18 cellular contexts compared by ENCODE assay signal in genomic region chr11:100353083-100353482, GRCh38.
DNase-seq lines count a peak whose midpoint lies in the region; FAIRE-seq and TF ChIP-seq lines count a peak whose summit lies in the region.
"Had no signal": no experiment of that assay in that cellular context is flagged by ENCODE, and none has a peak within 500 bp of the region (broad histone marks: within the 10 kb centered on the region; RNA-seq: fewer than 3 reads in every experiment).

No MANE protein-coding gene starts in this region.

- H3K27me3 ChIP-seq in MM.1S (replicated peaks; ENCODE audit: insufficient read depth, low read length): no peaks in the 10 kb centered on the region
- H3K27me3 ChIP-seq in bronchial epithelial cell (ENCODE audit: control insufficient read depth, insufficient read depth, low read length): no peaks in the 10 kb centered on the region
- H3K27me3 ChIP-seq in keratinocyte (ENCODE audit: control insufficient read depth, extremely low read depth, insufficient read depth, low read length): no peaks in the 10 kb centered on the region
- no peaks in the 10 kb centered on the region for H3K27me3 ChIP-seq in colonic mucosa
- H3K27me3 ChIP-seq: BLaER1 had no signal

- no peak overlapping the region for H2AFZ ChIP-seq in MM.1S (ENCODE audit: low read length)
- peak overlapping the region; percentile 1 for H2AFZ ChIP-seq in keratinocyte (ENCODE audit: control insufficient read depth, low read length)

- H4K20me1 ChIP-seq in MM.1S (ENCODE audit: insufficient read depth, low read length): no peaks in the 10 kb centered on the region
- H4K20me1 ChIP-seq in keratinocyte (ENCODE audit: control insufficient read depth, extremely low read depth, insufficient read depth, low read length): no peaks in the 10 kb centered on the region
- H4K20me1 ChIP-seq: BLaER1 had no signal

- no peaks in the 10 kb centered on the region for H3K27me3 Mint-ChIP-seq in endothelial cell (ENCODE audit: unreplicated experiment)
- H3K27me3 Mint-ChIP-seq: CD4-positive, alpha-beta memory T cell had no signal

- dilution Hi-C loops in keratinocyte (cut with MboI; ENCODE audit: extremely low pct_ligation_motif_present, low sequenced_read_pairs): no loop called here

- no peaks in the 10 kb centered on the region for H3K79me2 ChIP-seq in MM.1S (ENCODE audit: low read length)
- H3K79me2 ChIP-seq in keratinocyte (ENCODE audit: control insufficient read depth, insufficient read depth, low read length): no peaks in the 10 kb centered on the region

- H3K9ac ChIP-seq in MM.1S (ENCODE audit: low read length) (no peak overlapping the region), keratinocyte (ENCODE audit: control insufficient read depth, extremely low read depth, insufficient read depth, low read length) (no peak overlapping the region), colonic mucosa (ENCODE audit: low read depth in 2 of 2, low read length in 2 of 2) (no peak overlapping the region)
- H3K9ac ChIP-seq: BLaER1 had no signal

- H3K4me3 ChIP-seq in MM.1S (ENCODE audit: low read length) (no peak overlapping the region), bronchial epithelial cell (ENCODE audit: low read depth, low read length) (no peak overlapping the region), keratinocyte (ENCODE audit: control insufficient read depth in 2 of 3, extremely low read depth in 1 of 3, insufficient read depth in 2 of 3, low read depth in 1 of 3, low read length in 3 of 3) (no peak overlapping the region), colonic mucosa (no peak overlapping the region)
- H3K4me3 ChIP-seq: BLaER1, GM12878 had no signal

- no peaks in the 10 kb centered on the region for H3K36me3 Mint-ChIP-seq in endothelial cell (ENCODE audit: low read depth, unreplicated experiment)
- H3K36me3 Mint-ChIP-seq: CD14-positive monocyte; CD4-positive, alpha-beta memory T cell had no signal

- no peaks in the 10 kb centered on the region for H3K9me1 ChIP-seq in keratinocyte (ENCODE audit: control insufficient read depth, extremely low read depth, insufficient read depth, low read length)

- H3K9me3 ChIP-seq in MM.1S (replicated peaks; ENCODE audit: insufficient read depth, low read length) (no peaks in the 10 kb centered on the region), keratinocyte (ENCODE audit: control insufficient read depth, low read depth, low read length) (no peaks in the 10 kb centered on the region), colonic mucosa (no peaks in the 10 kb centered on the region)
- H3K9me3 ChIP-seq: BLaER1 had no signal

- no peaks in the 10 kb centered on the region for H3K4me1 Mint-ChIP-seq in endothelial cell (ENCODE audit: unreplicated experiment)
- H3K4me1 Mint-ChIP-seq: CD14-positive monocyte; CD4-positive, alpha-beta memory T cell had no signal

- H3K36me3 ChIP-seq in MM.1S (replicated peaks; ENCODE audit: insufficient read depth, low read length) (no peaks in the 10 kb centered on the region), bronchial epithelial cell (ENCODE audit: control insufficient read depth, insufficient read depth, low read length) (no peaks in the 10 kb centered on the region), keratinocyte (ENCODE audit: control insufficient read depth in 2 of 2, extremely low read depth in 1 of 2, insufficient read depth in 2 of 2, low read length in 2 of 2) (no peaks in the 10 kb centered on the region), colonic mucosa (no peaks in the 10 kb centered on the region)
- H3K36me3 ChIP-seq: BLaER1 had no signal

- FAIRE-seq in bronchial epithelial cell (lab: Jason Lieb, UNC): no peak
- FAIRE-seq in keratinocyte (lab: Jason Lieb, UNC): no peak
- FAIRE-seq: GM12878, GM19239, H1 had no signal

- H3K27ac Mint-ChIP-seq in endothelial cell (ENCODE audit: unreplicated experiment): no peak overlapping the region
- H3K27ac Mint-ChIP-seq: CD14-positive monocyte; CD4-positive, alpha-beta memory T cell; H9 had no signal

- TF ChIP-seq CTCF in MM.1S (IDR thresholded peaks at IDR 0.05; ENCODE audit: low read length) (no peak), bronchial epithelial cell (IDR thresholded peaks at IDR 0.05; ENCODE audit: insufficient read depth, low read length, severe bottlenecking) (no peak), keratinocyte (optimal IDR thresholded peaks at IDR 0.05 in 1 of 3, IDR thresholded peaks at IDR 0.05 in 1 of 3, conservative IDR thresholded peaks at IDR 0.05 in 1 of 3; ENCODE audit: extremely low read depth in 1 of 3, insufficient read depth in 2 of 3, low read length in 3 of 3) (no peak), endothelial cell (IDR thresholded peaks at IDR 0.05; ENCODE audit: unreplicated experiment) (no peak), colonic mucosa (IDR thresholded peaks at IDR 0.05) (no peak)

- peaks cover 5% of the 10 kb centered on the region; the same call in 1 of the 2 replicates for H3K4me1 ChIP-seq in MM.1S (ENCODE audit: low read length)
- H3K4me1 ChIP-seq in keratinocyte (ENCODE audit: control insufficient read depth, extremely low read depth, insufficient read depth, low read length): no peaks in the 10 kb centered on the region
- no peaks in the 10 kb centered on the region for H3K4me1 ChIP-seq in colonic mucosa
- H3K4me1 ChIP-seq: BLaER1 had no signal

- H3K4me3 Mint-ChIP-seq in endothelial cell (ENCODE audit: unreplicated experiment): no peak overlapping the region
- H3K4me3 Mint-ChIP-seq: CD14-positive monocyte; CD4-positive, alpha-beta memory T cell; H9 had no signal

- intact Hi-C loops in colonic mucosa (cut with DNase I): no loop called here

- H3F3A ChIP-seq in MM.1S (ENCODE audit: insufficient read depth, low read length): no peaks in the 10 kb centered on the region; the same call in 1 of the 2 replicates

- H3K9me3 Mint-ChIP-seq in endothelial cell (ENCODE audit: unreplicated experiment): no peaks in the 10 kb centered on the region
- H3K9me3 Mint-ChIP-seq: CD14-positive monocyte, H9 had no signal

- H3K9me2 ChIP-seq in MM.1S (replicated peaks; ENCODE audit: insufficient read depth, low read length): no peaks in the 10 kb centered on the region

- DNase-seq in ELR (ENCODE audit: low read depth): peak; percentile 12
- peak; percentile 45 for DNase-seq in MM.1S
- DNase-seq in bronchial epithelial cell (ENCODE audit: low read depth): peak; percentile 76
- DNase-seq in keratinocyte (ENCODE audit: low read depth, low spot score): no peak
- no peak for DNase-seq in endothelial cell (ENCODE audit: low spot score)
- DNase-seq in colonic mucosa: no peak
- no peak for DNase-seq in activated CD8-positive, alpha-beta memory T cell treated with anti-CD3 and anti-CD28 coated beads for 24 hours
- DNase-seq: 8988T; CD4-positive, alpha-beta memory T cell; DMS153; DMS79; GF-D8; H9 had no signal

- peak overlapping the region; percentile 3; the same call in 1 of the 2 replicates for H3K4me2 ChIP-seq in MM.1S (ENCODE audit: low read depth, low read length)
- H3K4me2 ChIP-seq in keratinocyte (ENCODE audit: control insufficient read depth, extremely low read depth, insufficient read depth, low read depth, low read length): no peak overlapping the region
- H3K4me2 ChIP-seq: BLaER1 had no signal

- H3K27ac ChIP-seq in MM.1S (ENCODE audit: low read length) (no peak overlapping the region), keratinocyte (ENCODE audit: control insufficient read depth, insufficient read depth, low read length) (peak overlapping the region; percentile 13), colonic mucosa (no peak overlapping the region)
- H3K27ac ChIP-seq: BLaER1 had no signal

Comparison
In these comparisons a context has a peak if more than half of its experiments do, and no peak if none do; other contexts are left out.
1. DNase-seq: peak in ELR (single experiment), MM.1S (single experiment) and bronchial epithelial cell (single experiment); none in keratinocyte (single experiment), endothelial cell (single experiment), colonic mucosa (single experiment) and activated CD8-positive, alpha-beta memory T cell treated with anti-CD3 and anti-CD28 coated beads for 24 hours (single experiment).